Comparison of ENCODE assay signal across 13 cellular contexts in genomic region chr6:25042984-25043725, GRCh38.
DNase-seq lines count a peak whose midpoint lies in the region; ATAC-seq and TF ChIP-seq lines count a peak whose summit lies in the region.
"Had no signal": no experiment of that assay in that cellular context is flagged by ENCODE, and none has a peak within 500 bp of the region (broad histone marks: within the 10 kb centered on the region; RNA-seq: fewer than 3 reads in every experiment).

No MANE protein-coding gene starts in this region.

- no TSS peak for BruUV-seq in OCI-LY7 (replicated peaks; lab: Mats Ljungman, UMichigan)

- POLR2A ChIA-PET in activated CD4-positive, alpha-beta T cell treated with anti-CD3 and anti-CD28 coated beads for 36 hours (lab: Charles Lee) = no interaction called here
- POLR2A ChIA-PET in OCI-LY7 (lab: Charles Lee) = interaction anchor here (0.8 kb wide), 1 partner anchor 9 kb away, joined by 3 read pairs; no protein-coding TSS in a partner anchor
- POLR2A ChIA-PET in naive thymus-derived CD4-positive, alpha-beta T cell (lab: Charles Lee) = interaction anchor here (0.6 to 2.2 kb wide), 11 partner anchors 8 to 183 kb away, joined by 3 to 13 read pairs (median 4); no protein-coding TSS in a partner anchor

- no peaks in the 10 kb centered on the region for H3K9me3 Mint-ChIP-seq in activated CD4-positive, alpha-beta T cell treated with anti-CD3 and anti-CD28 coated beads for 36 hours (ENCODE audit: low read depth)
- H3K9me3 Mint-ChIP-seq in naive thymus-derived CD4-positive, alpha-beta T cell = peaks cover 0 to 4% (median 0%) of the 10 kb centered on the region in 11 donors
- no peaks in the 10 kb centered on the region for H3K9me3 Mint-ChIP-seq in type B pancreatic cell

- H3K4me1 Mint-ChIP-seq in activated CD4-positive, alpha-beta T cell treated with anti-CD3 and anti-CD28 coated beads for 36 hours = peaks cover 62% of the 10 kb centered on the region
- H3K4me1 Mint-ChIP-seq in naive thymus-derived CD4-positive, alpha-beta T cell = peaks cover 34 to 53% (median 47%) of the 10 kb centered on the region in 7 donors
- H3K4me1 Mint-ChIP-seq in type B pancreatic cell (ENCODE audit: unreplicated experiment) = peaks cover 4% of the 10 kb centered on the region

- H3K4me3 ChIP-seq in OCI-LY7 (ENCODE audit: low read depth, low read length, poor library complexity, severe bottlenecking) = no peak overlapping the region
- no peak overlapping the region for H3K4me3 ChIP-seq in naive thymus-derived CD4-positive, alpha-beta T cell (ENCODE audit: low read length)
- no peak overlapping the region for H3K4me3 ChIP-seq in coronary artery
- H3K4me3 ChIP-seq in mucosa of descending colon = no peak overlapping the region
- H3K4me3 ChIP-seq: suprapubic skin had no signal

- peak overlapping the region; percentile 92; the same call in 1 of the 2 replicates for H2AFZ ChIP-seq in OCI-LY7 (ENCODE audit: low read length)

- H3K9me2 ChIP-seq in OCI-LY7 (ENCODE audit: insufficient read depth, low read length) = no peaks in the 10 kb centered on the region

- H3K4me2 ChIP-seq in OCI-LY7 (ENCODE audit: low read length) = peak overlapping the region; percentile 76

- DNase-seq in activated CD4-positive, alpha-beta T cell treated with anti-CD3 and anti-CD28 coated beads for 36 hours = no peak
- no peak for DNase-seq in activated CD4-positive, alpha-beta T cell treated with anti-CD3 and anti-CD28 coated beads, Interleukin-2, amount 50 U/mL, for 4 hours
- no peak for DNase-seq in OCI-LY7 (ENCODE audit: low spot score)
- DNase-seq in naive thymus-derived CD4-positive, alpha-beta T cell = no peak
- no peak for DNase-seq in type B pancreatic cell (ENCODE audit: extremely low spot score, unreplicated experiment)
- no peak for DNase-seq in coronary artery (ENCODE audit: low spot score)
- no peak for DNase-seq in mucosa of descending colon
- DNase-seq: anterior cingulate cortex, KBM-7, NCI-H187 treated with DMSO at 0.1 percent for 48 hours, NCI-H524 treated with DMSO at 0.1 percent for 48 hours had no signal

- peak overlapping the region; percentile 91 for H3K4me3 Mint-ChIP-seq in activated CD4-positive, alpha-beta T cell treated with anti-CD3 and anti-CD28 coated beads for 36 hours
- H3K4me3 Mint-ChIP-seq in naive thymus-derived CD4-positive, alpha-beta T cell = peak overlapping the region in 8 of 10 donors; percentile 49 to 97 (median 92)
- H3K4me3 Mint-ChIP-seq in type B pancreatic cell = no peak overlapping the region

- CTCF ChIA-PET in activated CD4-positive, alpha-beta T cell treated with anti-CD3 and anti-CD28 coated beads for 36 hours (lab: Charles Lee) = interaction anchor here (0.6 to 4.5 kb wide), 12 partner anchors 8 to 377 kb away, joined by 3 to 39 read pairs (median 4); partner anchors contain the start of genes ACOT13 and TDP2
- CTCF ChIA-PET in OCI-LY7 (lab: Charles Lee; ENCODE audit: unreplicated experiment) = interaction anchor here (0.8 kb wide), 1 partner anchor 20 kb away, joined by 3 read pairs; no protein-coding TSS in a partner anchor
- CTCF ChIA-PET in naive thymus-derived CD4-positive, alpha-beta T cell (lab: Charles Lee) = interaction anchor here (1.2 to 4.0 kb wide), 4 partner anchors 16 to 27 kb away, joined by 3 to 27 read pairs (median 21); no protein-coding TSS in a partner anchor

- peak overlapping the region; percentile 98 for H3K27ac Mint-ChIP-seq in activated CD4-positive, alpha-beta T cell treated with anti-CD3 and anti-CD28 coated beads for 36 hours
- peak overlapping the region in 7 of 9 donors; percentile 23 to 98 (median 93) for H3K27ac Mint-ChIP-seq in naive thymus-derived CD4-positive, alpha-beta T cell
- H3K27ac Mint-ChIP-seq in type B pancreatic cell = no peak overlapping the region

- intact Hi-C loops in activated CD4-positive, alpha-beta T cell treated with anti-CD3 and anti-CD28 coated beads for 36 hours (cut with DNase I, micrococcal nuclease) = no loop called here
- intact Hi-C loops in OCI-LY7 (cut with micrococcal nuclease; ENCODE audit: unreplicated experiment) (no loop called here), mucosa of descending colon (cut with DNase I, micrococcal nuclease) (no loop called here)
- intact Hi-C loops in naive thymus-derived CD4-positive, alpha-beta T cell (cut with micrococcal nuclease) = loop anchor here (1.0 to 5.0 kb wide), 5 partner anchors 7 to 94 kb away; no protein-coding TSS in a partner anchor

- H3K27me3 Mint-ChIP-seq in activated CD4-positive, alpha-beta T cell treated with anti-CD3 and anti-CD28 coated beads for 36 hours = no peaks in the 10 kb centered on the region
- peaks cover 0 to 3% (median 0%) of the 10 kb centered on the region in 5 donors for H3K27me3 Mint-ChIP-seq in naive thymus-derived CD4-positive, alpha-beta T cell
- no peaks in the 10 kb centered on the region for H3K27me3 Mint-ChIP-seq in type B pancreatic cell

- peaks cover 6% of the 10 kb centered on the region; the same call in 1 of the 2 replicates for H3K9me3 ChIP-seq in OCI-LY7 (ENCODE audit: low read length)
- no peaks in the 10 kb centered on the region for H3K9me3 ChIP-seq in naive thymus-derived CD4-positive, alpha-beta T cell (ENCODE audit: control insufficient read depth in 2 of 3, low read length in 3 of 3)
- no peaks in the 10 kb centered on the region for H3K9me3 ChIP-seq in mucosa of descending colon
- H3K9me3 ChIP-seq: suprapubic skin had no signal

- peaks cover 50% of the 10 kb centered on the region for H3K4me1 ChIP-seq in OCI-LY7 (ENCODE audit: insufficient read depth, low read length, poor library complexity, severe bottlenecking)
- peaks cover 32 to 47% of the 10 kb centered on the region in 2 donors for H3K4me1 ChIP-seq in naive thymus-derived CD4-positive, alpha-beta T cell (ENCODE audit: control insufficient read depth in 2 of 2, insufficient read depth in 2 of 2, low read length in 2 of 2)
- no peaks in the 10 kb centered on the region for H3K4me1 ChIP-seq in mucosa of descending colon (ENCODE audit: low read depth)
- H3K4me1 ChIP-seq: suprapubic skin had no signal

- H3K27me3 ChIP-seq in naive thymus-derived CD4-positive, alpha-beta T cell (ENCODE audit: control insufficient read depth in 2 of 2, insufficient read depth in 2 of 2, low read length in 2 of 2) = no peaks in the 10 kb centered on the region
- H3K27me3 ChIP-seq: suprapubic skin had no signal

- TF ChIP-seq CTCF in OCI-LY7 (conservative IDR thresholded peaks at IDR 0.05; ENCODE audit: low read length) (no peak), type B pancreatic cell (conservative IDR thresholded peaks at IDR 0.05) (no peak), coronary artery (IDR thresholded peaks at IDR 0.05) (no peak), mucosa of descending colon (IDR thresholded peaks at IDR 0.05) (no peak)

- H3K36me3 Mint-ChIP-seq in activated CD4-positive, alpha-beta T cell treated with anti-CD3 and anti-CD28 coated beads for 36 hours (ENCODE audit: low read depth) = peaks cover 8% of the 10 kb centered on the region
- H3K36me3 Mint-ChIP-seq in naive thymus-derived CD4-positive, alpha-beta T cell = peaks cover 0 to 12% (median 0%) of the 10 kb centered on the region in 5 donors
- no peaks in the 10 kb centered on the region for H3K36me3 Mint-ChIP-seq in type B pancreatic cell

- ATAC-seq in activated CD4-positive, alpha-beta T cell treated with anti-CD3 and anti-CD28 coated beads for 36 hours = no peak
- ATAC-seq in GM21529 (IDR thresholded peaks at IDR 0.05; ENCODE audit: unreplicated experiment) = peak; percentile 26
- no peak for ATAC-seq in naive thymus-derived CD4-positive, alpha-beta T cell
- no peak for ATAC-seq in mucosa of descending colon

- no peaks in the 10 kb centered on the region for H4K20me1 ChIP-seq in OCI-LY7 (ENCODE audit: insufficient read depth, low read length)

- H3K27ac ChIP-seq in OCI-LY7 (ENCODE audit: low read depth, low read length, poor library complexity, severe bottlenecking) = no peak overlapping the region
- H3K27ac ChIP-seq in naive thymus-derived CD4-positive, alpha-beta T cell (ENCODE audit: low read depth, low read length) = peak overlapping the region; percentile 64
- H3K27ac ChIP-seq in coronary artery = no peak overlapping the region
- H3K27ac ChIP-seq: suprapubic skin had no signal

- H3K36me3 ChIP-seq in OCI-LY7 (ENCODE audit: insufficient read depth, low read length) (peaks cover 6% of the 10 kb centered on the region), mucosa of descending colon (ENCODE audit: low read depth) (no peaks in the 10 kb centered on the region)
- H3K36me3 ChIP-seq in naive thymus-derived CD4-positive, alpha-beta T cell (ENCODE audit: control insufficient read depth in 2 of 3, insufficient read depth in 3 of 3, low read length in 3 of 3) = no peaks in the 10 kb centered on the region
- H3K36me3 ChIP-seq: suprapubic skin had no signal

- peaks cover 29% of the 10 kb centered on the region; the same call in 1 of the 2 replicates for H3K79me2 ChIP-seq in OCI-LY7 (ENCODE audit: insufficient read depth, low read depth, low read length)

Comparison
In these comparisons a context has a peak if more than half of its experiments do, and no peak if none do; other contexts are left out.
1. intact Hi-C loops: an anchor here in naive thymus-derived CD4-positive, alpha-beta T cell (1.0 to 5.0 kb wide); none called in activated CD4-positive, alpha-beta T cell treated with anti-CD3 and anti-CD28 coated beads for 36 hours, OCI-LY7 and mucosa of descending colon.